12 cellular contexts compared by ENCODE assay signal in genomic region chr3:30638685-30639412, GRCh38. TPM values are rescaled to one million over a fixed set of nuclear protein-coding genes. Genes with fewer than 3 reads are reported as not detected.
A peak's percentile ranks its signal among the peaks of the same experiment; 100 is the strongest.
DNase-seq lines count a peak whose midpoint lies in the region; ATAC-seq, FAIRE-seq and TF ChIP-seq lines count a peak whose summit lies in the region.
"Had no signal": no experiment of that assay in that cellular context is flagged by ENCODE, and none has a peak within 500 bp of the region (broad histone marks: within the 10 kb centered on the region; RNA-seq: fewer than 3 reads in every experiment).

No MANE protein-coding gene starts in this region.

- no peak overlapping the region for H3K4me3 ChIP-seq in keratinocyte (ENCODE audit: control insufficient read depth in 2 of 3, extremely low read depth in 1 of 3, insufficient read depth in 2 of 3, low read depth in 1 of 3, low read length in 3 of 3)
- H3K4me3 ChIP-seq in SJCRH30 = no peak overlapping the region
- H3K4me3 ChIP-seq: tibial artery had no signal

- dilution Hi-C loops in keratinocyte (cut with MboI; ENCODE audit: extremely low pct_ligation_motif_present, low sequenced_read_pairs) = no loop called here

- H3K4me2 ChIP-seq in keratinocyte (ENCODE audit: control insufficient read depth, extremely low read depth, insufficient read depth, low read depth, low read length) = no peak overlapping the region

- H3K27ac ChIP-seq in keratinocyte (ENCODE audit: control insufficient read depth, insufficient read depth, low read length) = no peak overlapping the region
- no peak overlapping the region for H3K27ac ChIP-seq in SJCRH30
- H3K27ac ChIP-seq: parathyroid adenoma had no signal

- peaks cover 100% of the 10 kb centered on the region for H3K79me2 ChIP-seq in keratinocyte (ENCODE audit: control insufficient read depth, insufficient read depth, low read length)
- H3K79me2 ChIP-seq: parathyroid adenoma had no signal

- peaks cover 3% of the 10 kb centered on the region for H3K9me1 ChIP-seq in keratinocyte (ENCODE audit: control insufficient read depth, extremely low read depth, insufficient read depth, low read length)

- peak overlapping the region; percentile 58 for H3K4me3 Mint-ChIP-seq in stimulated activated naive CD8-positive, alpha-beta T cell treated with anti-CD3 and anti-CD28 coated beads, Interleukin-15, Interleukin-2, amounts not matched to agents 100 ng/mL and 50 ng/mL, for 24 hours
- H3K4me3 Mint-ChIP-seq in activated CD4-positive, alpha-beta memory T cell treated with anti-CD3 and anti-CD28 coated beads, Interleukin-2, amount 10 ng/mL, durations not matched to agents 7 days and 5 days = no peak overlapping the region

- H2AFZ ChIP-seq in keratinocyte (ENCODE audit: control insufficient read depth, low read length) = no peak overlapping the region
- H2AFZ ChIP-seq: parathyroid adenoma had no signal

- no peaks in the 10 kb centered on the region for H3K27me3 Mint-ChIP-seq in stimulated activated naive CD8-positive, alpha-beta T cell treated with anti-CD3 and anti-CD28 coated beads, Interleukin-15, Interleukin-2, amounts not matched to agents 100 ng/mL and 50 ng/mL, for 24 hours
- no peaks in the 10 kb centered on the region for H3K27me3 Mint-ChIP-seq in activated CD4-positive, alpha-beta memory T cell treated with anti-CD3 and anti-CD28 coated beads, Interleukin-2, amount 10 ng/mL, durations not matched to agents 7 days and 5 days

- H4K20me1 ChIP-seq in keratinocyte (ENCODE audit: control insufficient read depth, extremely low read depth, insufficient read depth, low read length) = peaks cover 38% of the 10 kb centered on the region

- TF ChIP-seq CTCF in keratinocyte (optimal IDR thresholded peaks at IDR 0.05 in 1 of 3, IDR thresholded peaks at IDR 0.05 in 1 of 3, conservative IDR thresholded peaks at IDR 0.05 in 1 of 3; ENCODE audit: extremely low read depth in 1 of 3, insufficient read depth in 2 of 3, low read length in 3 of 3) = no peak

- peak; percentile 29 for FAIRE-seq in keratinocyte (lab: Jason Lieb, UNC)

- H3K27me3 ChIP-seq in keratinocyte (ENCODE audit: control insufficient read depth, extremely low read depth, insufficient read depth, low read length) = no peaks in the 10 kb centered on the region
- H3K27me3 ChIP-seq in SJCRH30 = no peaks in the 10 kb centered on the region
- H3K27me3 ChIP-seq: tibial artery had no signal

- H3K9me3 Mint-ChIP-seq in stimulated activated naive CD8-positive, alpha-beta T cell treated with anti-CD3 and anti-CD28 coated beads, Interleukin-15, Interleukin-2, amounts not matched to agents 100 ng/mL and 50 ng/mL, for 24 hours = no peaks in the 10 kb centered on the region
- no peaks in the 10 kb centered on the region for H3K9me3 Mint-ChIP-seq in activated CD4-positive, alpha-beta memory T cell treated with anti-CD3 and anti-CD28 coated beads, Interleukin-2, amount 10 ng/mL, durations not matched to agents 7 days and 5 days

- H3K9me3 ChIP-seq in keratinocyte (ENCODE audit: control insufficient read depth, low read depth, low read length) (no peaks in the 10 kb centered on the region), SJCRH30 (replicated peaks) (no peaks in the 10 kb centered on the region)
- H3K9me3 ChIP-seq: tibial artery had no signal

- H3K27ac Mint-ChIP-seq in stimulated activated naive CD8-positive, alpha-beta T cell treated with anti-CD3 and anti-CD28 coated beads, Interleukin-15, Interleukin-2, amounts not matched to agents 100 ng/mL and 50 ng/mL, for 24 hours = peak overlapping the region; percentile 98
- H3K27ac Mint-ChIP-seq in activated CD4-positive, alpha-beta memory T cell treated with anti-CD3 and anti-CD28 coated beads, Interleukin-2, amount 10 ng/mL, durations not matched to agents 7 days and 5 days = peak overlapping the region; percentile 83

- peaks cover 11 to 26% of the 10 kb centered on the region in 2 experiments for H3K36me3 ChIP-seq in keratinocyte (ENCODE audit: control insufficient read depth in 2 of 2, extremely low read depth in 1 of 2, insufficient read depth in 2 of 2, low read length in 2 of 2)
- no peaks in the 10 kb centered on the region; the same call in 1 of the 2 replicates for H3K36me3 ChIP-seq in SJCRH30

- H3K9ac ChIP-seq in keratinocyte (ENCODE audit: control insufficient read depth, extremely low read depth, insufficient read depth, low read length) = no peak overlapping the region
- H3K9ac ChIP-seq: parathyroid adenoma had no signal

- H3K4me1 Mint-ChIP-seq in stimulated activated naive CD8-positive, alpha-beta T cell treated with anti-CD3 and anti-CD28 coated beads, Interleukin-15, Interleukin-2, amounts not matched to agents 100 ng/mL and 50 ng/mL, for 24 hours (ENCODE audit: low read depth) = peaks cover 100% of the 10 kb centered on the region
- peaks cover 99% of the 10 kb centered on the region for H3K4me1 Mint-ChIP-seq in activated CD4-positive, alpha-beta memory T cell treated with anti-CD3 and anti-CD28 coated beads, Interleukin-2, amount 10 ng/mL, durations not matched to agents 7 days and 5 days

- CTCF ChIA-PET in activated CD4-positive, alpha-beta memory T cell treated with anti-CD3 and anti-CD28 coated beads, Interleukin-2, amount 10 ng/mL, durations not matched to agents 7 days and 5 days (lab: Charles Lee) = interaction anchor here (1.7 to 2.0 kb wide), 3 partner anchors 10 to 23 kb away, joined by 5 to 7 read pairs (median 6); no protein-coding TSS in a partner anchor

- no peak for DNase-seq in stimulated activated naive CD8-positive, alpha-beta T cell treated with anti-CD3 and anti-CD28 coated beads, Interleukin-15, Interleukin-2, amounts not matched to agents 100 U/mL and 50 U/mL, for 24 hours
- DNase-seq in activated CD4-positive, alpha-beta memory T cell treated with anti-CD3 and anti-CD28 coated beads, Interleukin-2, amount 10 ng/mL, durations not matched to agents 7 days and 5 days = no peak
- DNase-seq in keratinocyte (ENCODE audit: low read depth, low spot score) (no peak), NCI-H345 treated with DMSO at 0.1 percent for 48 hours (lab: John Stamatoyannopoulos, UW; ENCODE audit: unreplicated experiment) (no peak), SJCRH30 (no peak), Kasumi-1 (lab: John Stamatoyannopoulos, UW) (no peak)
- DNase-seq: NCI-H1105 treated with DMSO at 0.1 percent for 48 hours, OCI-M1, tibial artery had no signal

- POLR2A ChIA-PET in activated CD4-positive, alpha-beta memory T cell treated with anti-CD3 and anti-CD28 coated beads, Interleukin-2, amount 10 ng/mL, durations not matched to agents 7 days and 5 days (lab: Charles Lee) = interaction anchor here (1.2 to 20.8 kb wide), 7 partner anchors 8 to 36 kb away, joined by 3 to 671 read pairs (median 13); partner anchors contain the start of gene TGFBR2

- no peak for ATAC-seq in stimulated activated naive CD8-positive, alpha-beta T cell treated with anti-CD3 and anti-CD28 coated beads, Interleukin-15, Interleukin-2, amounts not matched to agents 100 U/mL and 50 U/mL, for 24 hours
- ATAC-seq in HG03039 (IDR thresholded peaks at IDR 0.05; ENCODE audit: unreplicated experiment) = no peak

- peaks cover 64% of the 10 kb centered on the region for H3K36me3 Mint-ChIP-seq in stimulated activated naive CD8-positive, alpha-beta T cell treated with anti-CD3 and anti-CD28 coated beads, Interleukin-15, Interleukin-2, amounts not matched to agents 100 ng/mL and 50 ng/mL, for 24 hours (ENCODE audit: low read depth)
- H3K36me3 Mint-ChIP-seq in activated CD4-positive, alpha-beta memory T cell treated with anti-CD3 and anti-CD28 coated beads, Interleukin-2, amount 10 ng/mL, durations not matched to agents 7 days and 5 days (ENCODE audit: low read depth) = peaks cover 59% of the 10 kb centered on the region

- H3K4me1 ChIP-seq in keratinocyte (ENCODE audit: control insufficient read depth, extremely low read depth, insufficient read depth, low read length) = no peaks in the 10 kb centered on the region
- 0 out of 2 replicates have a peak, but pooled peaks cover 4% of the 10 kb centered on the region for H3K4me1 ChIP-seq in SJCRH30
- H3K4me1 ChIP-seq: parathyroid adenoma had no signal

RNA-seq across cellular contexts. Expression of gene TGFBR2, which starts 32.4 kb away (rescaled TPM):
- total RNA-seq in activated CD4-positive, alpha-beta memory T cell treated with anti-CD3 and anti-CD28 coated beads, Interleukin-2, amount 10 ng/mL, durations not matched to agents 7 days and 5 days = 10 to 100 TPM; 60.1 to 60.8 TPM
- 250 to 402 TPM (median 303 TPM) in 3 replicates for polyA plus RNA-seq in keratinocyte
- polyA plus RNA-seq in keratinocyte (2011; ENCODE audit: low read depth) = 39.9 TPM
- polyA plus RNA-seq in keratinocyte (2011; cell fraction: cytosol; rRNA removed) = 201 and 293 TPM in 2 replicates
- 332 and 361 TPM in 2 replicates for polyA plus RNA-seq in keratinocyte (2011; cell fraction: nucleus; rRNA removed)
- 37.4 and 256 TPM in 2 replicates for polyA plus RNA-seq in keratinocyte (2012; ENCODE audit: low replicate concordance)
- polyA minus RNA-seq in keratinocyte = 379 to 451 TPM (median 420 TPM) in 3 replicates
- 312 TPM for polyA minus RNA-seq in keratinocyte (2011; cell fraction: cytosol; rRNA and poly(A)+ RNA removed)
- polyA minus RNA-seq in keratinocyte (2011; cell fraction: nucleus; rRNA and poly(A)+ RNA removed) = 400 and 638 TPM in 2 replicates
- total RNA-seq in SJCRH30 (2014; rRNA removed; shearing (Covaris generic)) = 16.9 and 17.8 TPM in 2 replicates
